17 cellular contexts compared by ENCODE assay signal in genomic region chr2:191009541-191010374, GRCh38. TPM values are rescaled to one million over a fixed set of nuclear protein-coding genes. Genes with fewer than 3 reads are reported as not detected.
DNase-seq lines count a peak whose midpoint lies in the region; ATAC-seq and TF ChIP-seq lines count a peak whose summit lies in the region.
"Had no signal": no experiment of that assay in that cellular context is flagged by ENCODE, and none has a peak within 500 bp of the region (broad histone marks: within the 10 kb centered on the region; RNA-seq: fewer than 3 reads in every experiment).

No MANE protein-coding gene starts in this region.

- H3K36me3 Mint-ChIP-seq in activated T-cell treated with anti-CD3 and anti-CD28 coated beads, Interleukin-2, amount 50 U/mL, for 24 hours (ENCODE audit: low read depth): peaks cover 56% of the 10 kb centered on the region
- H3K36me3 Mint-ChIP-seq in HFFc6 (ENCODE audit: low read depth): peaks cover 45% of the 10 kb centered on the region
- peaks cover 39% of the 10 kb centered on the region for H3K36me3 Mint-ChIP-seq in natural killer cell treated with Interleukin-12 subunit alpha and Interleukin-12 subunit beta and Interleukin-15 and Interleukin-18, amount 100 ng/mL, for 72 hours

- DNase-seq in activated T-cell treated with anti-CD3 and anti-CD28 coated beads, Interleukin-2, amount 50 U/mL, for 24 hours: no peak
- DNase-seq in activated T-cell treated with anti-CD3 and anti-CD28 coated beads for 4 hours: no peak
- DNase-seq in HFFc6: peak; percentile 54
- DNase-seq in adipocyte (ENCODE audit: low read depth): peak; percentile 12
- no peak for DNase-seq in natural killer cell treated with Interleukin-12 subunit alpha and Interleukin-12 subunit beta and Interleukin-15 and Interleukin-18, amount 100 ng/mL, for 72 hours (ENCODE audit: low spot score)
- no peak for DNase-seq in retina
- DNase-seq: activated CD8-positive, alpha-beta memory T cell treated with anti-CD3 and anti-CD28 coated beads, Interleukin-2, amount 50 U/mL, for 48 hours; Calu3; dermis blood vessel endothelial cell; esophagus squamous epithelium; NCI-H446 treated with DMSO at 0.1 percent for 48 hours; transverse colon had no signal

- H3K4me1 Mint-ChIP-seq in activated T-cell treated with anti-CD3 and anti-CD28 coated beads, Interleukin-2, amount 50 U/mL, for 24 hours (ENCODE audit: low read depth): peaks cover 60% of the 10 kb centered on the region
- H3K4me1 Mint-ChIP-seq in HFFc6 (ENCODE audit: low read depth): peaks cover 22% of the 10 kb centered on the region
- H3K4me1 Mint-ChIP-seq in natural killer cell treated with Interleukin-12 subunit alpha and Interleukin-12 subunit beta and Interleukin-15 and Interleukin-18, amount 100 ng/mL, for 72 hours (ENCODE audit: low read depth in 2 of 2): peaks cover 17 to 30% of the 10 kb centered on the region in 2 donors
- H3K4me1 Mint-ChIP-seq: GM23338 had no signal

- H3K4me1 ChIP-seq in adipocyte (ENCODE audit: control insufficient read depth, insufficient read depth, low read length): peaks cover 43% of the 10 kb centered on the region

- H3K27me3 Mint-ChIP-seq in activated T-cell treated with anti-CD3 and anti-CD28 coated beads, Interleukin-2, amount 50 U/mL, for 24 hours: no peaks in the 10 kb centered on the region
- H3K27me3 Mint-ChIP-seq in HFFc6 (ENCODE audit: insufficient read depth): peaks cover 2% of the 10 kb centered on the region; the same call in 1 of the 2 replicates
- no peaks in the 10 kb centered on the region for H3K27me3 Mint-ChIP-seq in natural killer cell treated with Interleukin-12 subunit alpha and Interleukin-12 subunit beta and Interleukin-15 and Interleukin-18, amount 100 ng/mL, for 72 hours

- peak overlapping the region; percentile 30 for H3K9ac ChIP-seq in adipocyte (ENCODE audit: low read length)

- no peak for ATAC-seq in natural killer cell treated with Interleukin-12 subunit alpha and Interleukin-12 subunit beta and Interleukin-15 and Interleukin-18, amount 100 ng/mL, for 72 hours
- ATAC-seq in GM18502 (IDR thresholded peaks at IDR 0.05; ENCODE audit: poor library complexity, unreplicated experiment) (no peak), HG03196 (IDR thresholded peaks at IDR 0.05; ENCODE audit: unreplicated experiment) (no peak)
- ATAC-seq: GM23338, left lobe of liver had no signal

- peak overlapping the region; percentile 83 for H3K27ac Mint-ChIP-seq in activated T-cell treated with anti-CD3 and anti-CD28 coated beads, Interleukin-2, amount 50 U/mL, for 24 hours
- peak overlapping the region; percentile 4; the same call in 1 of the 2 replicates for H3K27ac Mint-ChIP-seq in HFFc6
- peak overlapping the region; percentile 35 to 45 for H3K27ac Mint-ChIP-seq in natural killer cell treated with Interleukin-12 subunit alpha and Interleukin-12 subunit beta and Interleukin-15 and Interleukin-18, amount 100 ng/mL, for 72 hours
- H3K27ac Mint-ChIP-seq: GM23338 had no signal

- H3K9me3 ChIP-seq in adipocyte (ENCODE audit: control insufficient read depth, low read length): no peaks in the 10 kb centered on the region
- H3K9me3 ChIP-seq: ascending aorta, esophagus squamous epithelium, transverse colon had no signal

- H3K9me3 Mint-ChIP-seq in activated T-cell treated with anti-CD3 and anti-CD28 coated beads, Interleukin-2, amount 50 U/mL, for 24 hours: peaks cover 7% of the 10 kb centered on the region
- H3K9me3 Mint-ChIP-seq in HFFc6: no peaks in the 10 kb centered on the region
- no peaks in the 10 kb centered on the region for H3K9me3 Mint-ChIP-seq in natural killer cell treated with Interleukin-12 subunit alpha and Interleukin-12 subunit beta and Interleukin-15 and Interleukin-18, amount 100 ng/mL, for 72 hours
- H3K9me3 Mint-ChIP-seq: GM23338 had no signal

- H3K4me3 Mint-ChIP-seq in activated T-cell treated with anti-CD3 and anti-CD28 coated beads, Interleukin-2, amount 50 U/mL, for 24 hours: peak overlapping the region; percentile 42
- H3K4me3 Mint-ChIP-seq in HFFc6: peak overlapping the region; percentile 18
- H3K4me3 Mint-ChIP-seq in natural killer cell treated with Interleukin-12 subunit alpha and Interleukin-12 subunit beta and Interleukin-15 and Interleukin-18, amount 100 ng/mL, for 72 hours: peak overlapping the region; percentile 25
- H3K4me3 Mint-ChIP-seq: GM23338 had no signal

- H3K4me3 ChIP-seq in adipocyte (ENCODE audit: low read length): peak overlapping the region; percentile 93
- H3K4me3 ChIP-seq: ascending aorta, esophagus squamous epithelium, GM23338, transverse colon had no signal

- H3K36me3 ChIP-seq in adipocyte (ENCODE audit: control insufficient read depth, insufficient read depth, low read length, severe bottlenecking): peaks cover 70% of the 10 kb centered on the region

- no peak for TF ChIP-seq CTCF in HFFc6 (IDR thresholded peaks at IDR 0.05)

- no peaks in the 10 kb centered on the region for H3K27me3 ChIP-seq in adipocyte (replicated peaks; ENCODE audit: control insufficient read depth, insufficient read depth, low read length)
- H3K27me3 ChIP-seq: ascending aorta, esophagus squamous epithelium, transverse colon had no signal

RNA-seq across cellular contexts. Expression of gene STAT1, which starts 4.2 kb away (rescaled TPM):
- 100 to 1,000 TPM in 4 of 6 experiments, 10 to 100 TPM in 2; 91.6 to 154 (median 138) TPM for total RNA-seq in HFFc6 (2021; fragmentation: NEBNext Ultra II Directional; extraction: Animal tissue kit (Norgen Biotek cat#: 25700))
- total RNA-seq in natural killer cell treated with Interleukin-12 subunit alpha and Interleukin-12 subunit beta and Interleukin-15 and Interleukin-18, amount 100 ng/mL, for 72 hours: 100 to 1,000 TPM; 145 to 252 TPM

Comparison
In these comparisons a context has a peak if more than half of its experiments do, and no peak if none do; other contexts are left out.
1. DNase-seq: peak in HFFc6 (single experiment) and adipocyte (single experiment); none in activated T-cell treated with anti-CD3 and anti-CD28 coated beads, Interleukin-2, amount 50 U/mL, for 24 hours (single experiment), activated T-cell treated with anti-CD3 and anti-CD28 coated beads for 4 hours (single experiment), natural killer cell treated with Interleukin-12 subunit alpha and Interleukin-12 subunit beta and Interleukin-15 and Interleukin-18, amount 100 ng/mL, for 72 hours (single experiment) and retina (single experiment).
2. H3K27ac Mint-ChIP-seq: peak in every context shown above with its lines; median percentile 83 in activated T-cell treated with anti-CD3 and anti-CD28 coated beads, Interleukin-2, amount 50 U/mL, for 24 hours; 40 in natural killer cell treated with Interleukin-12 subunit alpha and Interleukin-12 subunit beta and Interleukin-15 and Interleukin-18, amount 100 ng/mL, for 72 hours; 4 in HFFc6.
3. Peak in every context shown above with its lines, with median percentiles within 50 percentile points of each other: H3K4me3 Mint-ChIP-seq.